ENCODE assay signal across 1 cellular context in the genomic region with DNA sequence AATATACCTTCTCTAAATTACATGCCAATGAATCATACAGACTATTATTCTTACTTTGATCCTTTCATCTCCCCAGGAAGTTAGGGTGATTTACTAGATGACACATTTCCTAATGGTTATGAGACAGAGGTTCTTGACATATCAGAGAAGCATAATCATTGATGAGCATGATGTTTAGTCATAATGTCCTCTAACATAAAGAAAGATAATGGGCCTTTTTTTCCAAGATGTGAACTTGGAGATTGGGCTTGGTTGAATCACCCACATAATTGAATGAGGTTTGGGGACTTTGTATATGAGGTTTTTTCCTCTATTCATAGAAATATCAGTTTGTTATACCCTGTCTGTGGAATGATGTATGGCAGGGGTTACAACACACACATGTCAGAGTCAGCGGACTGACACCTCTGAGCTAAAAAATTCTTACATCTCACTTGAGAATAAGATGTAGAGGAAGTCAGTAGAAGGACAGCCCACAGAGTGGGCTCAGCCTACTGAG.
TF ChIP-seq lines count a peak whose summit lies in the region.

No MANE protein-coding gene starts in this region.

TF ChIP-seq in SK-N-SH, 30 proteins besides CTCF, POLR2A, EP300 and RAD21 (continued from another document):
- TF ChIP-seq, protein P1, sequence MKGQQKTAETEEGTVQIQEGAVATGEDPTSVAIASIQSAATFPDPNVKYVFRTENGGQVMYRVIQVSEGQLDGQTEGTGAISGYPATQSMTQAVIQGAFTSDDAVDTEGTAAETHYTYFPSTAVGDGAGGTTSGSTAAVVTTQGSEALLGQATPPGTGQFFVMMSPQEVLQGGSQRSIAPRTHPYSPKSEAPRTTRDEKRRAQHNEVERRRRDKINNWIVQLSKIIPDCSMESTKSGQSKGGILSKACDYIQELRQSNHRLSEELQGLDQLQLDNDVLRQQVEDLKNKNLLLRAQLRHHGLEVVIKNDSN (IDR thresholded peaks at IDR 0.05; ENCODE audit: borderline replicate concordance, low read depth) = no peak
- TF ChIP-seq FOXM1 (IDR thresholded peaks at IDR 0.05; ENCODE audit: low read depth) = peak; percentile 98
- TF ChIP-seq, protein P2, sequence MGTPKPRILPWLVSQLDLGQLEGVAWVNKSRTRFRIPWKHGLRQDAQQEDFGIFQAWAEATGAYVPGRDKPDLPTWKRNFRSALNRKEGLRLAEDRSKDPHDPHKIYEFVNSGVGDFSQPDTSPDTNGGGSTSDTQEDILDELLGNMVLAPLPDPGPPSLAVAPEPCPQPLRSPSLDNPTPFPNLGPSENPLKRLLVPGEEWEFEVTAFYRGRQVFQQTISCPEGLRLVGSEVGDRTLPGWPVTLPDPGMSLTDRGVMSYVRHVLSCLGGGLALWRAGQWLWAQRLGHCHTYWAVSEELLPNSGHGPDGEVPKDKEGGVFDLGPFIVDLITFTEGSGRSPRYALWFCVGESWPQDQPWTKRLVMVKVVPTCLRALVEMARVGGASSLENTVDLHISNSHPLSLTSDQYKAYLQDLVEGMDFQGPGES (IDR thresholded peaks at IDR 0.05; ENCODE audit: low read depth, low read length) = no peak
- no peak for TF ChIP-seq EZH2phosphoT487 (IDR thresholded peaks at IDR 0.05; ENCODE audit: borderline replicate concordance, low read depth)
- no peak for TF ChIP-seq NRF1 (IDR thresholded peaks at IDR 0.05; ENCODE audit: low read depth, low read length)
- TF ChIP-seq, protein P3, sequence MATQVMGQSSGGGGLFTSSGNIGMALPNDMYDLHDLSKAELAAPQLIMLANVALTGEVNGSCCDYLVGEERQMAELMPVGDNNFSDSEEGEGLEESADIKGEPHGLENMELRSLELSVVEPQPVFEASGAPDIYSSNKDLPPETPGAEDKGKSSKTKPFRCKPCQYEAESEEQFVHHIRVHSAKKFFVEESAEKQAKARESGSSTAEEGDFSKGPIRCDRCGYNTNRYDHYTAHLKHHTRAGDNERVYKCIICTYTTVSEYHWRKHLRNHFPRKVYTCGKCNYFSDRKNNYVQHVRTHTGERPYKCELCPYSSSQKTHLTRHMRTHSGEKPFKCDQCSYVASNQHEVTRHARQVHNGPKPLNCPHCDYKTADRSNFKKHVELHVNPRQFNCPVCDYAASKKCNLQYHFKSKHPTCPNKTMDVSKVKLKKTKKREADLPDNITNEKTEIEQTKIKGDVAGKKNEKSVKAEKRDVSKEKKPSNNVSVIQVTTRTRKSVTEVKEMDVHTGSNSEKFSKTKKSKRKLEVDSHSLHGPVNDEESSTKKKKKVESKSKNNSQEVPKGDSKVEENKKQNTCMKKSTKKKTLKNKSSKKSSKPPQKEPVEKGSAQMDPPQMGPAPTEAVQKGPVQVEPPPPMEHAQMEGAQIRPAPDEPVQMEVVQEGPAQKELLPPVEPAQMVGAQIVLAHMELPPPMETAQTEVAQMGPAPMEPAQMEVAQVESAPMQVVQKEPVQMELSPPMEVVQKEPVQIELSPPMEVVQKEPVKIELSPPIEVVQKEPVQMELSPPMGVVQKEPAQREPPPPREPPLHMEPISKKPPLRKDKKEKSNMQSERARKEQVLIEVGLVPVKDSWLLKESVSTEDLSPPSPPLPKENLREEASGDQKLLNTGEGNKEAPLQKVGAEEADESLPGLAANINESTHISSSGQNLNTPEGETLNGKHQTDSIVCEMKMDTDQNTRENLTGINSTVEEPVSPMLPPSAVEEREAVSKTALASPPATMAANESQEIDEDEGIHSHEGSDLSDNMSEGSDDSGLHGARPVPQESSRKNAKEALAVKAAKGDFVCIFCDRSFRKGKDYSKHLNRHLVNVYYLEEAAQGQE (IDR thresholded peaks at IDR 0.05; ENCODE audit: low read depth, low read length) = no peak
- TF ChIP-seq FOXJ3 (CRISPR knock-in tag; IDR thresholded peaks at IDR 0.05) = no peak
- TF ChIP-seq, protein P4, sequence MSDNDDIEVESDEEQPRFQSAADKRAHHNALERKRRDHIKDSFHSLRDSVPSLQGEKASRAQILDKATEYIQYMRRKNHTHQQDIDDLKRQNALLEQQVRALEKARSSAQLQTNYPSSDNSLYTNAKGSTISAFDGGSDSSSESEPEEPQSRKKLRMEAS (IDR thresholded peaks at IDR 0.05; ENCODE audit: low read depth) = 0 out of 2 replicates have a peak, but pooled peaks have one; percentile 34
- TF ChIP-seq SMC3 (IDR thresholded peaks at IDR 0.05; ENCODE audit: low read depth, low read length) = no peak
- peak; percentile 80 for TF ChIP-seq MEF2A (IDR thresholded peaks at IDR 0.05; ENCODE audit: borderline replicate concordance, low read depth)
- TF ChIP-seq ELF1 (IDR thresholded peaks at IDR 0.05) = no peak
- peak; percentile 89 for TF ChIP-seq RXRA (IDR thresholded peaks at IDR 0.05; ENCODE audit: borderline replicate concordance, low read depth)
- TF ChIP-seq MXI1 (IDR thresholded peaks at IDR 0.05; ENCODE audit: low read depth, low read length) = no peak
- TF ChIP-seq YY1 (IDR thresholded peaks at IDR 0.05; ENCODE audit: low read depth) = 0 out of 2 replicates have a peak, but pooled peaks have one; percentile 32
- TF ChIP-seq TCF12 (IDR thresholded peaks at IDR 0.05) = peak; percentile 97
